Comparison of ENCODE assay signal across 18 cellular contexts in the genomic region with DNA sequence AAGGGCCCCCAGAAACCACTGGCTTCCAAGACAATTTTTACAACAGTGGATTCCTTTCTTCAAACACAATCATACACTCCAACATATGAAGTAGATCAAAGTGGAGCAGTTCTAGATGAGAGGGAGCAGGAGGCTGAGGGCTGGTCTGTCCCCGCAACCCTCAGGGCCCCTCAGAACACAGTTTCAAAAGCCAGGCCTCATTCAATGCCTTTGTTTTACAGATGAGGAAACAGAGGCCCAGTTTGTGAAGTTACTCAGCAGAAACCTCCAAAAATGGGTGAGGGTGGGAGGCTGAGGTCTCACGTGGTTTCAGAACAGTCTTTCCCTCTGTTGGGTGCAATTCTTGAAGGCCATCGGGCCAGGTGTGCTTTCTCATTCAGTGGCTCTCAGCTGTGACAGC.
"Had no signal": no experiment of that assay in that cellular context is flagged by ENCODE, and none has a peak within 500 bp of the region (broad histone marks: within the 10 kb centered on the region; RNA-seq: fewer than 3 reads in every experiment).

No MANE protein-coding gene starts in this region.

- H3K27ac ChIP-seq: ascending aorta, coronary artery, gastrocnemius medialis, neural progenitor cell, parathyroid adenoma, right lobe of liver had no signal

- H3K79me2 ChIP-seq: parathyroid adenoma had no signal

- H3K9ac ChIP-seq: neural progenitor cell, parathyroid adenoma had no signal

- H3K27me3 ChIP-seq: ascending aorta, gastrocnemius medialis, neural progenitor cell, right lobe of liver had no signal

- H3K9me3 ChIP-seq: ascending aorta, gastrocnemius medialis, left ventricle myocardium inferior, right lobe of liver had no signal

- H3K4me2 ChIP-seq: neural progenitor cell, smooth muscle cell had no signal

- H3K36me3 ChIP-seq: ascending aorta, gastrocnemius medialis, left ventricle myocardium inferior, neural progenitor cell, right lobe of liver had no signal

- H3K4me3 ChIP-seq: ascending aorta, coronary artery, gastrocnemius medialis, left ventricle myocardium inferior, neural progenitor cell, right lobe of liver, smooth muscle cell had no signal

- FAIRE-seq: endometrium had no signal

- DNase-seq: activated CD4-positive, alpha-beta memory T cell treated with anti-CD3 and anti-CD28 coated beads for 36 hours; activated naive CD4-positive, alpha-beta T cell treated with Interleukin-2 at 50 U/mL for 16 hours; activated T-cell treated with anti-CD3 and anti-CD28 coated beads, Interleukin-2, amount 50 U/mL, for 24 hours; erythroblast; gastrocnemius medialis; head of caudate nucleus; left ventricle myocardium inferior; mammary epithelial cell; right lobe of liver; stimulated activated CD4-positive, alpha-beta T cell treated with anti-CD3 and anti-CD28 coated beads, Interleukin-4, amount 100 ng/mL, for 24 hours; SW 1271 had no signal

- H2AFZ ChIP-seq: parathyroid adenoma had no signal

- H3K4me1 ChIP-seq: gastrocnemius medialis, parathyroid adenoma, right lobe of liver had no signal

- ATAC-seq: gastrocnemius medialis; right lobe of liver; stimulated activated effector memory CD8-positive, alpha-beta T cell treated with anti-CD3 and anti-CD28 coated beads, Interleukin-12 subunit alpha, Interleukin-12 subunit beta, amount 100 ng/mL, for 72 hours had no signal
